22 cellular contexts compared by ENCODE assay signal in the genomic region with DNA sequence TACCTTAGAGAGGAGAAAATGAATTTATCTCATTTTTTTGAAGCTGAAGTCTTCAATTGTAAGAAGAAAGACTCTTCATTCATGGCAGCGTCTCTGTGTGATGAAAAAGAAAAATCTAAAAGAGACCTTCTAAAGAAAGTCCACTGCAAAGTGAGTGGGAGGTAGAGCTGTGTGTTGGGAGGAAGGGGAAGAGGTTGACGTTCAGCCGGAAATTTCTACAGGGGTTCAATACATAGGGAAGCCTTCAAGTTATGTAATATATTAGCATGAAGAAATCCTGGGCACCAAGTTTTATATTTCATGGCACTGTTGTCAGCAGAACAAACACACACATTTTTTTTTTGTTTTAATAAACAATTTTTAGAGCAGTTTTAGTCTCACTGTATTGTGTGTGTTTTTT. TPM values are rescaled to one million over a fixed set of nuclear protein-coding genes. Genes with fewer than 3 reads are reported as not detected.
A peak's percentile ranks its signal among the peaks of the same experiment; 100 is the strongest.
DNase-seq lines count a peak whose midpoint lies in the region; ATAC-seq and TF ChIP-seq lines count a peak whose summit lies in the region.
"Had no signal": no experiment of that assay in that cellular context is flagged by ENCODE, and none has a peak within 500 bp of the region (broad histone marks: within the 10 kb centered on the region; RNA-seq: fewer than 3 reads in every experiment).

No MANE protein-coding gene starts in this region.

- H3K9me3 ChIP-seq in SK-N-MC (ENCODE audit: low read depth, low read length) (no peaks in the 10 kb centered on the region), lower lobe of right lung (no peaks in the 10 kb centered on the region), PC-3 (ENCODE audit: low read length) (no peaks in the 10 kb centered on the region)
- H3K9me3 ChIP-seq: HAP-1 had no signal

- H3K9me3 Mint-ChIP-seq in T-helper 2 cell treated with Interferon-gamma antibody and Interleukin-4, amounts not matched to agents 5 μg/mL and 100 μg/mL, for 36 hours: no peaks in the 10 kb centered on the region
- peaks cover 8% of the 10 kb centered on the region for H3K9me3 Mint-ChIP-seq in type B pancreatic cell
- no peaks in the 10 kb centered on the region for H3K9me3 Mint-ChIP-seq in GM23338
- H3K9me3 Mint-ChIP-seq: activated CD8-positive, alpha-beta T cell treated with anti-CD3 and anti-CD28 coated beads for 36 hours; activated naive CD4-positive, alpha-beta T cell treated with anti-CD3 and anti-CD28 coated beads, Interleukin-2, amount 50 U/mL, for 24 hours; activated T-helper 2 cell treated with anti-CD3 and anti-CD28 coated beads, Interferon-gamma antibody, Interleukin-2, Interleukin-4, amounts not matched to agents 10 μg/mL and 5 μg/mL and 100 μg/mL, durations not matched to agents 14 hours and 24 hours and 36 hours; CD4-positive, alpha-beta T cell; stimulated activated naive CD8-positive, alpha-beta T cell treated with anti-CD3 and anti-CD28 coated beads, Interleukin-15, amount 100 ng/mL, for 72 hours; T-cell had no signal

- H3K27ac Mint-ChIP-seq in T-helper 2 cell treated with Interferon-gamma antibody and Interleukin-4, amounts not matched to agents 5 μg/mL and 100 μg/mL, for 36 hours: peak overlapping the region; percentile 37
- H3K27ac Mint-ChIP-seq in type B pancreatic cell (no peak overlapping the region), GM23338 (no peak overlapping the region)
- H3K27ac Mint-ChIP-seq: activated CD8-positive, alpha-beta T cell treated with anti-CD3 and anti-CD28 coated beads for 36 hours; activated naive CD4-positive, alpha-beta T cell treated with anti-CD3 and anti-CD28 coated beads, Interleukin-2, amount 50 U/mL, for 24 hours; activated T-helper 2 cell treated with anti-CD3 and anti-CD28 coated beads, Interferon-gamma antibody, Interleukin-2, Interleukin-4, amounts not matched to agents 10 μg/mL and 5 μg/mL and 100 μg/mL, durations not matched to agents 14 hours and 24 hours and 36 hours; CD4-positive, alpha-beta T cell; stimulated activated naive CD8-positive, alpha-beta T cell treated with anti-CD3 and anti-CD28 coated beads, Interleukin-15, amount 100 ng/mL, for 72 hours; T-cell had no signal

- H3K9ac ChIP-seq in SK-N-MC (ENCODE audit: insufficient read length) (no peak overlapping the region), PC-3 (ENCODE audit: low read length) (no peak overlapping the region)

- no peaks in the 10 kb centered on the region for H3K36me3 ChIP-seq in SK-N-MC (ENCODE audit: insufficient read depth, low read length)
- H3K36me3 ChIP-seq in lower lobe of right lung: no peaks in the 10 kb centered on the region
- H3K36me3 ChIP-seq in GM23338 (ENCODE audit: insufficient read depth): no peaks in the 10 kb centered on the region
- no peaks in the 10 kb centered on the region for H3K36me3 ChIP-seq in PC-3 (ENCODE audit: low read depth, low read length)
- H3K36me3 ChIP-seq: HAP-1 had no signal

- no peaks in the 10 kb centered on the region for H3K36me3 Mint-ChIP-seq in T-helper 2 cell treated with Interferon-gamma antibody and Interleukin-4, amounts not matched to agents 5 μg/mL and 100 μg/mL, for 36 hours (ENCODE audit: low read depth)
- H3K36me3 Mint-ChIP-seq in type B pancreatic cell (no peaks in the 10 kb centered on the region), GM23338 (ENCODE audit: low read depth) (no peaks in the 10 kb centered on the region)
- H3K36me3 Mint-ChIP-seq: activated naive CD4-positive, alpha-beta T cell treated with anti-CD3 and anti-CD28 coated beads, Interleukin-2, amount 50 U/mL, for 24 hours; T-cell had no signal

- peaks cover 3% of the 10 kb centered on the region for H3K27me3 ChIP-seq in lower lobe of right lung (ENCODE audit: low read depth)
- H3K27me3 ChIP-seq in GM23338 (ENCODE audit: insufficient read depth): no peaks in the 10 kb centered on the region
- no peaks in the 10 kb centered on the region for H3K27me3 ChIP-seq in PC-3 (ENCODE audit: low read length)

- H2AFZ ChIP-seq in GM23338 (no peak overlapping the region), PC-3 (ENCODE audit: low read length) (no peak overlapping the region)

- H3K4me1 ChIP-seq in lower lobe of right lung: peaks cover 23% of the 10 kb centered on the region
- peaks cover 15% of the 10 kb centered on the region for H3K4me1 ChIP-seq in GM23338 (ENCODE audit: insufficient read depth)
- H3K4me1 ChIP-seq in PC-3 (ENCODE audit: insufficient read depth, low read length): 0 out of 2 replicates have a peak, but pooled peaks cover 6% of the 10 kb centered on the region

- intact Hi-C loops in lower lobe of right lung (cut with DNase I) (no loop called here), PC-3 (cut with micrococcal nuclease) (loop anchor here (1.0 kb wide), 1 partner anchor 145 kb away; no protein-coding TSS in a partner anchor)

- peak overlapping the region; percentile 4; the same call in 1 of the 2 replicates for H3K27ac ChIP-seq in SK-N-MC
- no peak overlapping the region for H3K27ac ChIP-seq in lower lobe of right lung
- H3K27ac ChIP-seq in GM23338 (ENCODE audit: low read depth): no peak overlapping the region
- H3K27ac ChIP-seq in PC-3 (ENCODE audit: low read length): no peak overlapping the region
- H3K27ac ChIP-seq: epithelial cell of prostate had no signal

- H3K79me2 ChIP-seq in GM23338 (replicated peaks; ENCODE audit: insufficient read depth) (no peaks in the 10 kb centered on the region), PC-3 (ENCODE audit: low read length) (no peaks in the 10 kb centered on the region)

- ATAC-seq in lower lobe of right lung (peak; percentile 41 to 62), GM23338 (no peak), PC-3 (no peak)
- ATAC-seq: activated CD8-positive, alpha-beta T cell treated with anti-CD3 and anti-CD28 coated beads for 36 hours; stimulated activated naive CD8-positive, alpha-beta T cell treated with anti-CD3 and anti-CD28 coated beads, Interleukin-15, amount 100 ng/mL, for 72 hours; T-cell had no signal

- H3K27me3 Mint-ChIP-seq in T-helper 2 cell treated with Interferon-gamma antibody and Interleukin-4, amounts not matched to agents 5 μg/mL and 100 μg/mL, for 36 hours (ENCODE audit: low read depth): peaks cover 68% of the 10 kb centered on the region
- H3K27me3 Mint-ChIP-seq in type B pancreatic cell: no peaks in the 10 kb centered on the region
- peaks cover 8% of the 10 kb centered on the region for H3K27me3 Mint-ChIP-seq in GM23338 (ENCODE audit: insufficient read depth, low read depth, poor library complexity)

- no peak overlapping the region for H3K4me3 ChIP-seq in SK-N-MC
- no peak overlapping the region for H3K4me3 ChIP-seq in lower lobe of right lung
- H3K4me3 ChIP-seq in GM23338: no peak overlapping the region
- no peak overlapping the region for H3K4me3 ChIP-seq in PC-3 (ENCODE audit: low read length)
- H3K4me3 ChIP-seq: HAP-1 had no signal

- H3F3A ChIP-seq in GM23338 (replicated peaks; ENCODE audit: low read depth) (no peaks in the 10 kb centered on the region), PC-3 (ENCODE audit: low read length, unreplicated experiment) (no peaks in the 10 kb centered on the region)

- no peaks in the 10 kb centered on the region for H4K20me1 ChIP-seq in GM23338 (replicated peaks; ENCODE audit: insufficient read depth)
- H4K20me1 ChIP-seq in PC-3 (ENCODE audit: low read length): no peaks in the 10 kb centered on the region

- no TSS peak for BruUV-seq in PC-3 (replicated peaks; lab: Mats Ljungman, UMichigan)

- POLR2A ChIA-PET in PC-3 (lab: Charles Lee; ENCODE audit: unreplicated experiment): no interaction called here

- no peak for DNase-seq in T-helper 2 cell treated with Interferon-gamma antibody and Interleukin-4, amounts not matched to agents 5 μg/mL and 100 μg/mL, for 36 hours (ENCODE audit: low spot score)
- DNase-seq in T-helper 2 cell: no peak
- DNase-seq in SK-N-MC (ENCODE audit: low read depth, low spot score): no peak
- no peak for DNase-seq in lower lobe of right lung
- no peak for DNase-seq in type B pancreatic cell (ENCODE audit: extremely low spot score, unreplicated experiment)
- no peak for DNase-seq in anterior cingulate cortex (lab: John Stamatoyannopoulos, UW)
- no peak for DNase-seq in GM23338 (ENCODE audit: low spot score)
- DNase-seq in PC-3: no peak
- DNase-seq: activated CD4-positive, alpha-beta T cell treated with anti-CD3 and anti-CD28 coated beads for 1 hour; activated CD8-positive, alpha-beta T cell treated with anti-CD3 and anti-CD28 coated beads for 36 hours; CD4-positive, alpha-beta T cell; effector CD4-positive, alpha-beta T cell; head of caudate nucleus; kidney; NCI-H226; NCI-H748 treated with DMSO at 0.1 percent for 48 hours; stimulated activated naive CD8-positive, alpha-beta T cell treated with anti-CD3 and anti-CD28 coated beads, Interleukin-15, amount 100 ng/mL, for 72 hours; T-cell had no signal

- H3K4me1 Mint-ChIP-seq in T-helper 2 cell treated with Interferon-gamma antibody and Interleukin-4, amounts not matched to agents 5 μg/mL and 100 μg/mL, for 36 hours (ENCODE audit: low read depth): peaks cover 13% of the 10 kb centered on the region
- H3K4me1 Mint-ChIP-seq in type B pancreatic cell (ENCODE audit: unreplicated experiment): peaks cover 59% of the 10 kb centered on the region
- H3K4me1 Mint-ChIP-seq in GM23338: peaks cover 52% of the 10 kb centered on the region
- H3K4me1 Mint-ChIP-seq: activated naive CD4-positive, alpha-beta T cell treated with anti-CD3 and anti-CD28 coated beads, Interleukin-2, amount 50 U/mL, for 24 hours; stimulated activated naive CD8-positive, alpha-beta T cell treated with anti-CD3 and anti-CD28 coated beads, Interleukin-15, amount 100 ng/mL, for 72 hours had no signal

- CTCF ChIA-PET in PC-3 (lab: Charles Lee): interaction anchor here (2.1 kb wide), 1 partner anchor 148 kb away, joined by 8 read pairs; no protein-coding TSS in a partner anchor

- H3K4me3 Mint-ChIP-seq in T-helper 2 cell treated with Interferon-gamma antibody and Interleukin-4, amounts not matched to agents 5 μg/mL and 100 μg/mL, for 36 hours: no peak overlapping the region
- H3K4me3 Mint-ChIP-seq in type B pancreatic cell (peak overlapping the region; percentile 44), GM23338 (no peak overlapping the region)
- H3K4me3 Mint-ChIP-seq: activated CD8-positive, alpha-beta T cell treated with anti-CD3 and anti-CD28 coated beads for 36 hours; activated naive CD4-positive, alpha-beta T cell treated with anti-CD3 and anti-CD28 coated beads, Interleukin-2, amount 50 U/mL, for 24 hours; CD4-positive, alpha-beta T cell; stimulated activated naive CD8-positive, alpha-beta T cell treated with anti-CD3 and anti-CD28 coated beads, Interleukin-15, amount 100 ng/mL, for 72 hours; T-cell had no signal

- TF ChIP-seq CTCF in lower lobe of right lung (IDR thresholded peaks at IDR 0.05) (no peak), type B pancreatic cell (conservative IDR thresholded peaks at IDR 0.05) (no peak), GM23338 (conservative IDR thresholded peaks at IDR 0.05; ENCODE audit: low read depth in 2 of 2) (no peak), PC-3 (conservative IDR thresholded peaks at IDR 0.05; ENCODE audit: low read depth, low read length) (no peak)

- H3K4me2 ChIP-seq in GM23338 (no peak overlapping the region), PC-3 (ENCODE audit: low read length) (no peak overlapping the region)

- H3K9me2 ChIP-seq in GM23338 (ENCODE audit: insufficient read depth): no peaks in the 10 kb centered on the region
- H3K9me2 ChIP-seq in PC-3 (replicated peaks; ENCODE audit: low read length): no peaks in the 10 kb centered on the region

RNA-seq across cellular contexts. Expression of gene HES1, which starts 31.9 kb away (rescaled TPM):
- total RNA-seq in lower lobe of right lung: 29.5 TPM
- 100 and 180 TPM in 2 replicates for total RNA-seq in type B pancreatic cell (ENCODE audit: low replicate concordance)
- 40.3 and 42.7 TPM in 2 replicates for total RNA-seq in GM23338 (2014; rRNA removed; shearing (Covaris generic))
- polyA plus RNA-seq in GM23338 (2016; fragmentation: Nextera tagmentation; extraction: Ambion mirVana): 59.3 and 60.8 TPM in 2 replicates
- total RNA-seq in PC-3 (2014; rRNA removed): 852 and 906 TPM in 2 replicates
- total RNA-seq: activated CD8-positive, alpha-beta T cell treated with anti-CD3 and anti-CD28 coated beads for 36 hours had no signal

Comparison
In these comparisons a context has a peak if more than half of its experiments do, and no peak if none do; other contexts are left out.
1. ATAC-seq: peak in lower lobe of right lung (2 of 2); none in GM23338 (single experiment) and PC-3 (single experiment).